In the genomic region with DNA sequence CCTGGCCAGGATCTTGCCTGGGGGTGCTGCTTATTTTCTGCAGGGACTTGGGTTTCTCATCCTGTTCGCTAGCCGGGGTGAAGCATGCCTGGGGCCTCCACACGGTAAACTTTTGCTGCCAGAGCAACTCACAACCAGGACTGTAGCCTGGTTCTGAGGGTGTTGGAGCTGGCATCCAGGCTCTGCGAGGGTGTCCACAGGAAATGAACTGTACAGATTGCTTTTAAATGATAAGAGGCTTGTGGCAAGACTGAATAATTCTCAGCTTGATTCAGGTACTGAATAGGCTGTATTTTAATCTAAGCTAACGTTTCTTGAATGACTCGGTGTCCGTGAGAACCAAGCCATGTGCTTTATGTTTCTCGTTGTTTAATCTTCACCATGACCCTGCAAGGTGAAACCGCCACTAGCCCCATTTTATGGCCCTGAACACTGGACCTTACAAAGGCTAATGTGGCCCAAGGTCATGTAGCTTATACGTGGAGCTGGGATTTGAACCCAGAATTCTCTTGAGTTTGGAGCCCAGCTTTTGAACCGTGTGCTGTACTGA, we compare ENCODE assay signal across 15 cellular contexts. TPM values are rescaled to one million over a fixed set of nuclear protein-coding genes. Genes with fewer than 3 reads are reported as not detected.
DNase-seq lines count a peak whose midpoint lies in the region; ATAC-seq and TF ChIP-seq lines count a peak whose summit lies in the region.
"Had no signal": no experiment of that assay in that cellular context is flagged by ENCODE, and none has a peak within 500 bp of the region (broad histone marks: within the 10 kb centered on the region; RNA-seq: fewer than 3 reads in every experiment).

No MANE protein-coding gene starts in this region.

- H3K4me1 ChIP-seq in NT2/D1 (ENCODE audit: insufficient read depth, insufficient read length), result peaks cover 13% of the 10 kb centered on the region
- peaks cover 0 to 48% (median 42%) of the 10 kb centered on the region in 4 donors for H3K4me1 ChIP-seq in sigmoid colon

- peak overlapping the region in 4 of 5 experiments; percentile 18 to 81 (median 52) for H3K27ac Mint-ChIP-seq in brain
- H3K27ac Mint-ChIP-seq in glutamatergic neuron (ENCODE audit: unreplicated experiment), result no peak overlapping the region

- intact Hi-C loops in sigmoid colon (cut with DNase I), result no loop called here

- DNase-seq in activated CD4-positive, CD25-positive, alpha-beta regulatory T cell (lab: John Stamatoyannopoulos, UW), result no peak
- DNase-seq in NT2/D1 (ENCODE audit: low read depth, low spot score) (no peak), sigmoid colon (peak; percentile 40), coronary artery (ENCODE audit: low spot score) (no peak), glutamatergic neuron (no peak)
- DNase-seq: activated naive CD4-positive, alpha-beta T cell; NCI-H187 treated with DMSO at 0.1 percent for 48 hours; SIG-M5; testis had no signal

- H3K36me3 ChIP-seq in NT2/D1 (ENCODE audit: insufficient read depth, insufficient read length, low read length) (no peaks in the 10 kb centered on the region), sigmoid colon (no peaks in the 10 kb centered on the region)
- H3K36me3 ChIP-seq: BLaER1 had no signal

- H3K4me3 ChIP-seq in NT2/D1 (ENCODE audit: insufficient read length, low read depth) (no peak overlapping the region), sigmoid colon (no peak overlapping the region), coronary artery (no peak overlapping the region)
- H3K4me3 ChIP-seq: BLaER1, testis had no signal

- ATAC-seq in activated CD4-positive, CD25-positive, alpha-beta regulatory T cell treated with anti-CD3 and anti-CD28 coated beads, Interleukin-2, amount 50 U/mL, for 24 hours, result peak; percentile 35 to 69
- no peak for ATAC-seq in GM18498 (IDR thresholded peaks at IDR 0.05; ENCODE audit: unreplicated experiment)
- ATAC-seq: left lobe of liver had no signal

- H3K36me3 Mint-ChIP-seq in brain, result no peaks in the 10 kb centered on the region
- H3K36me3 Mint-ChIP-seq in glutamatergic neuron (ENCODE audit: unreplicated experiment), result no peaks in the 10 kb centered on the region

- peak overlapping the region; percentile 11 for H3K9ac ChIP-seq in NT2/D1 (ENCODE audit: insufficient read length, low read depth)
- H3K9ac ChIP-seq: BLaER1 had no signal

- TF ChIP-seq EP300 in sigmoid colon (IDR thresholded peaks at IDR 0.05), result no peak

- TF ChIP-seq CTCF in brain (conservative IDR thresholded peaks at IDR 0.05), result no peak
- no peak for TF ChIP-seq CTCF in sigmoid colon (IDR thresholded peaks at IDR 0.05)
- TF ChIP-seq CTCF in coronary artery (IDR thresholded peaks at IDR 0.05), result no peak
- TF ChIP-seq CTCF in glutamatergic neuron (IDR thresholded peaks at IDR 0.05; ENCODE audit: partially characterized antibody, unreplicated experiment), result no peak

- no peak for TF ChIP-seq POLR2A in sigmoid colon (IDR thresholded peaks at IDR 0.05)

- no peak overlapping the region for H3K4me3 Mint-ChIP-seq in brain
- H3K4me3 Mint-ChIP-seq in glutamatergic neuron (ENCODE audit: unreplicated experiment), result no peak overlapping the region

- H3K27me3 ChIP-seq in NT2/D1 (ENCODE audit: insufficient read depth, insufficient read length), result no peaks in the 10 kb centered on the region
- no peaks in the 10 kb centered on the region for H3K27me3 ChIP-seq in sigmoid colon
- H3K27me3 ChIP-seq: BLaER1, testis had no signal

- peaks cover 0 to 4% (median 0%) of the 10 kb centered on the region in 5 experiments for H3K9me3 Mint-ChIP-seq in brain
- peaks cover 7% of the 10 kb centered on the region for H3K9me3 Mint-ChIP-seq in glutamatergic neuron (ENCODE audit: unreplicated experiment)

- 65 to 75% methylated on average over 11 of the region's 11 CpGs for WGBS in sigmoid colon, 2 donors

- H3K27me3 Mint-ChIP-seq in brain (peaks cover 6% of the 10 kb centered on the region), glutamatergic neuron (ENCODE audit: unreplicated experiment) (peaks cover 7% of the 10 kb centered on the region)

- no peaks in the 10 kb centered on the region for H3K9me3 ChIP-seq in NT2/D1 (ENCODE audit: insufficient read depth, low read length)
- no peaks in the 10 kb centered on the region for H3K9me3 ChIP-seq in sigmoid colon
- H3K9me3 ChIP-seq: BLaER1, testis had no signal

- H3K4me1 Mint-ChIP-seq in brain (peaks cover 49% of the 10 kb centered on the region), glutamatergic neuron (ENCODE audit: low read depth, unreplicated experiment) (peaks cover 41% of the 10 kb centered on the region)

- H3K27ac ChIP-seq in sigmoid colon, result peak overlapping the region; percentile 33 to 54 (median 40)
- no peak overlapping the region for H3K27ac ChIP-seq in coronary artery
- H3K27ac ChIP-seq: 22Rv1, BLaER1, testis had no signal

RNA-seq across cellular contexts. Expression of a gene that starts 49.4 kb away (rescaled TPM):
- polyA plus RNA-seq in brain (ENCODE audit: insufficient read depth, low read depth, low replicate concordance) (10.7 TPM), sigmoid colon (10 to 100 TPM in 2 of 3 donors, 1 to 10 TPM in 1; 6.6 to 16.6 (median 14.3) TPM)
- total RNA-seq in sigmoid colon (10 to 100 TPM; 10.9 to 18.1 (median 13.5) TPM), glutamatergic neuron (ENCODE audit: unreplicated experiment) (63.9 TPM)

Comparison
In these comparisons a context has a peak if more than half of its experiments do, and no peak if none do; other contexts are left out.
1. H3K27ac ChIP-seq: peak in sigmoid colon (4 of 4); none in coronary artery (0 of 2).